ENCODE assay signal across 12 cellular contexts in the genomic region with DNA sequence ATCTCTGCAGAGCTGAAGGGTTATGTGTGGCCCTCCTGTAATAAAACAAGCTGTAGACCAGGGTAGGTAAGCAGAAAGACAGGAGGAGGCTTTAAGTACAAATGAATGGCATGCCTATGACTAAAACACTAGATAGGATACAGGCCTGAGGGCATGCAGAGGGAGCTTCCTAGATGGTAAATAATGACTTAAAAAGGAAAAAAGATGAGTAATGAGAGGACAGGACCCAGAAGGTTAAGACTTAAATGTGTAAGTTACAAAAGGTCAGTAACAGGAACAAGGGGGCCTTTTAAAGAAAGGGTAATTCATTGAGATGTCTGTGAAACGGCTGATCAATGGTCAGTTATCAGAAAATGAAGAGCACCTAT.
DNase-seq lines count a peak whose midpoint lies in the region; ATAC-seq, FAIRE-seq and TF ChIP-seq lines count a peak whose summit lies in the region.
"Had no signal": no experiment of that assay in that cellular context is flagged by ENCODE, and none has a peak within 500 bp of the region (broad histone marks: within the 10 kb centered on the region; RNA-seq: fewer than 3 reads in every experiment).

No MANE protein-coding gene starts in this region.

- H3K9ac ChIP-seq in liver (ENCODE audit: low read depth in 1 of 2, low read length in 2 of 2) (peak overlapping the region in 1 of 2 donors; percentile 23), HepG2 (ENCODE audit: insufficient read depth, low read depth, low read length) (no peak overlapping the region), mammary epithelial cell (ENCODE audit: insufficient read depth, low read length) (no peak overlapping the region)

- H3K4me2 ChIP-seq in HepG2 (ENCODE audit: low read depth, low read length), result no peak overlapping the region
- H3K4me2 ChIP-seq in mammary epithelial cell (ENCODE audit: insufficient read depth, low read depth, low read length), result peak overlapping the region; percentile 74

- TF ChIP-seq CTCF in liver (IDR thresholded peaks at IDR 0.05; ENCODE audit: low read depth, low read length, missing input control) (no peak), HepG2 (CRISPR knock-in tag; IDR thresholded peaks at IDR 0.05) (no peak), mammary epithelial cell (conservative IDR thresholded peaks at IDR 0.05 in 1 of 2, IDR thresholded peaks at IDR 0.05 in 1 of 2; ENCODE audit: extremely low read depth in 1 of 2, insufficient read depth in 1 of 2, low read depth in 1 of 2, low read length in 2 of 2) (no peak), lower lobe of right lung (IDR thresholded peaks at IDR 0.05) (no peak)

- H3K4me1 ChIP-seq in liver (ENCODE audit: control insufficient read depth in 4 of 4, insufficient read depth in 4 of 4, low read length in 3 of 4) (peaks cover 19 to 57% (median 48%) of the 10 kb centered on the region in 4 donors), HepG2 (ENCODE audit: insufficient read depth, low read length) (peaks cover 14% of the 10 kb centered on the region), mammary epithelial cell (ENCODE audit: insufficient read depth, low read length) (peaks cover 54% of the 10 kb centered on the region), lower lobe of right lung (peaks cover 29% of the 10 kb centered on the region)

- H3K27me3 ChIP-seq in liver (ENCODE audit: control insufficient read depth in 4 of 4, insufficient read depth in 4 of 4, low read length in 3 of 4), result no peaks in the 10 kb centered on the region
- 0 out of 5 replicates have a peak, but pooled peaks cover 0 to 4% of the 10 kb centered on the region in 2 experiments for H3K27me3 ChIP-seq in HepG2 (ENCODE audit: control insufficient read depth in 1 of 2, insufficient read depth in 2 of 2, low read length in 2 of 2)
- H3K27me3 ChIP-seq in mammary epithelial cell (ENCODE audit: insufficient read depth, low read length), result no peaks in the 10 kb centered on the region
- no peaks in the 10 kb centered on the region for H3K27me3 ChIP-seq in lower lobe of right lung (ENCODE audit: low read depth)

- no peaks in the 10 kb centered on the region for H4K20me1 ChIP-seq in HepG2 (ENCODE audit: insufficient read depth, low read length)
- H4K20me1 ChIP-seq in mammary epithelial cell (ENCODE audit: insufficient read depth, low read length), result no peaks in the 10 kb centered on the region

- H3K9me3 Mint-ChIP-seq in activated CD4-positive, alpha-beta memory T cell treated with anti-CD3 and anti-CD28 coated beads for 36 hours, result no peaks in the 10 kb centered on the region

- BruUV-seq in HepG2 (replicated peaks; lab: Mats Ljungman, UMichigan), result no TSS peak
- BruUV-seq in mammary epithelial cell (replicated peaks; lab: Mats Ljungman, UMichigan), result no TSS peak

- H3K27ac ChIP-seq in liver (ENCODE audit: low read depth in 1 of 2, low read length in 2 of 2) (peak overlapping the region; percentile 73 to 89), HepG2 (ENCODE audit: extremely low read length, insufficient read depth, low read length) (no peak overlapping the region), mammary epithelial cell (ENCODE audit: insufficient read depth, low read depth, low read length) (peak overlapping the region; percentile 92), lower lobe of right lung (peak overlapping the region; percentile 79)

- in situ Hi-C loops in HepG2 (cut with HindIII; ENCODE audit: extremely low pct_ligation_motif_present, low pct_unique_long_range_greater_than_20kb), result no loop called here
- in situ Hi-C loops in mammary epithelial cell (cut with MboI; ENCODE audit: low sequenced_read_pairs in 2 of 2), result no loop called here

- dilution Hi-C loops in mammary epithelial cell (cut with HindIII; ENCODE audit: low sequenced_read_pairs), result no loop called here

- H3K4me3 ChIP-seq in liver (ENCODE audit: low read depth in 1 of 3, low read length in 3 of 3), result no peak overlapping the region
- no peak overlapping the region for H3K4me3 ChIP-seq in HepG2 (replicated peaks in 1 of 3; ENCODE audit: insufficient read depth in 1 of 3, low read depth in 2 of 3, low read length in 3 of 3)
- H3K4me3 ChIP-seq in mammary epithelial cell (replicated peaks in 1 of 3; ENCODE audit: insufficient read depth in 1 of 3, low read depth in 2 of 3, low read length in 3 of 3), result no peak overlapping the region
- no peak overlapping the region for H3K4me3 ChIP-seq in lower lobe of right lung

- intact Hi-C loops in HepG2 (cut with micrococcal nuclease; ENCODE audit: unreplicated experiment), result no loop called here
- intact Hi-C loops in mammary epithelial cell (cut with micrococcal nuclease), result no loop called here
- intact Hi-C loops in lower lobe of right lung (cut with DNase I), result no loop called here
- intact Hi-C loops in activated CD4-positive, alpha-beta memory T cell treated with anti-CD3 and anti-CD28 coated beads for 36 hours (cut with micrococcal nuclease), result no loop called here

- WGBS in liver, result 73% methylated on average over 1 of the region's 1 CpG
- 5% methylated on average over 1 of the region's 1 CpG for WGBS in HepG2 (ENCODE audit: low lambda C conversion rate)
- 0% methylated on average over 1 of the region's 1 CpG for WGBS in mammary epithelial cell (ENCODE audit: low coverage, missing lambda C conversion rate)

- H3K4me1 Mint-ChIP-seq in activated CD4-positive, alpha-beta memory T cell treated with anti-CD3 and anti-CD28 coated beads for 36 hours (ENCODE audit: low read depth), result no peaks in the 10 kb centered on the region

- no peak overlapping the region for H2AFZ ChIP-seq in HepG2 (ENCODE audit: low read length)
- H2AFZ ChIP-seq in mammary epithelial cell (ENCODE audit: low read depth, low read length), result no peak overlapping the region

- TF ChIP-seq RAD21 in liver (IDR thresholded peaks at IDR 0.05) (no peak), HepG2 (CRISPR knock-in tag; IDR thresholded peaks at IDR 0.05) (no peak)

- POLR2A ChIA-PET in HepG2 (lab: Yijun Ruan, JAX), result no interaction called here
- POLR2A ChIA-PET in activated CD4-positive, alpha-beta memory T cell treated with anti-CD3 and anti-CD28 coated beads for 36 hours (lab: Charles Lee), result no interaction called here

- H3K27me3 Mint-ChIP-seq in activated CD4-positive, alpha-beta memory T cell treated with anti-CD3 and anti-CD28 coated beads for 36 hours, result peaks cover 13% of the 10 kb centered on the region

- TF ChIP-seq POLR2A in HepG2 (IDR thresholded peaks at IDR 0.05; ENCODE audit: insufficient read depth in 1 of 2, low read depth in 2 of 2, low read length in 2 of 2), result no peak

- no peak overlapping the region for H3K27ac Mint-ChIP-seq in activated CD4-positive, alpha-beta memory T cell treated with anti-CD3 and anti-CD28 coated beads for 36 hours

- H3K79me2 ChIP-seq in HepG2 (ENCODE audit: insufficient read depth, low read length) (no peaks in the 10 kb centered on the region), mammary epithelial cell (ENCODE audit: insufficient read depth, low read length) (peaks cover 80% of the 10 kb centered on the region)

- no peak for TF ChIP-seq EP300 in HepG2 (IDR thresholded peaks at IDR 0.05; ENCODE audit: low read depth in 2 of 2, low read length in 2 of 2)
- TF ChIP-seq EP300 in HepG2 (CRISPR knock-in tag; IDR thresholded peaks at IDR 0.05; ENCODE audit: borderline replicate concordance), result no peak

- FAIRE-seq in HepG2 (lab: Jason Lieb, UNC), result no peak

- H3K36me3 Mint-ChIP-seq in activated CD4-positive, alpha-beta memory T cell treated with anti-CD3 and anti-CD28 coated beads for 36 hours, result no peaks in the 10 kb centered on the region

- no peaks in the 10 kb centered on the region for H3K36me3 ChIP-seq in liver (ENCODE audit: control insufficient read depth in 4 of 4, insufficient read depth in 3 of 4, low read depth in 1 of 4, low read length in 3 of 4)
- H3K36me3 ChIP-seq in HepG2 (replicated peaks in 1 of 2; ENCODE audit: control insufficient read depth in 1 of 2, insufficient read depth in 2 of 2, low read length in 2 of 2), result no peaks in the 10 kb centered on the region
- H3K36me3 ChIP-seq in mammary epithelial cell (ENCODE audit: insufficient read depth, low read length), result no peaks in the 10 kb centered on the region
- no peaks in the 10 kb centered on the region for H3K36me3 ChIP-seq in lower lobe of right lung

- ATAC-seq in HepG2, result no peak
- ATAC-seq in lower lobe of right lung, result no peak

- CTCF ChIA-PET in HepG2 (lab: Yijun Ruan, JAX; ENCODE audit: low intra/inter-chr PET ratio, low total read pairs) (no interaction called here), mammary epithelial cell (lab: Charles Lee; ENCODE audit: low non-redundant PET) (interaction anchor here (0.6 kb wide), 1 partner anchor 396 kb away, joined by 4 read pairs; no protein-coding TSS in a partner anchor)
- CTCF ChIA-PET in activated CD4-positive, alpha-beta memory T cell treated with anti-CD3 and anti-CD28 coated beads for 36 hours (lab: Charles Lee), result no interaction called here

- no peak overlapping the region for H3K4me3 Mint-ChIP-seq in activated CD4-positive, alpha-beta memory T cell treated with anti-CD3 and anti-CD28 coated beads for 36 hours

- H3K9me3 ChIP-seq in liver (ENCODE audit: control insufficient read depth in 4 of 4, low read length in 3 of 4) (no peaks in the 10 kb centered on the region), HepG2 (ENCODE audit: low read length) (no peaks in the 10 kb centered on the region), mammary epithelial cell (replicated peaks; ENCODE audit: insufficient read depth, low read length) (no peaks in the 10 kb centered on the region), lower lobe of right lung (no peaks in the 10 kb centered on the region)

- DNase-seq in HepG2 (ENCODE audit: low spot score), result no peak
- peak; percentile 69 for DNase-seq in mammary epithelial cell
- DNase-seq in lower lobe of right lung, result no peak
- DNase-seq in hepatic stellate cell (ENCODE audit: low spot score), result no peak
- DNase-seq in NCI-H187 treated with DMSO at 0.1 percent for 48 hours (lab: John Stamatoyannopoulos, UW), result no peak
- no peak for DNase-seq in activated CD4-positive, alpha-beta T cell treated with anti-CD3 and anti-CD28 coated beads for 48 hours
- no peak for DNase-seq in activated CD4-positive, alpha-beta memory T cell treated with anti-CD3 and anti-CD28 coated beads for 36 hours
- DNase-seq: activated CD4-positive, CD25-positive, alpha-beta regulatory T cell; DMS79; Right ventricle myocardium superior; stimulated activated CD8-positive, alpha-beta memory T cell treated with anti-CD3 and anti-CD28 coated beads, Interleukin-4, amount 100 ng/mL, for 48 hours had no signal

TF ChIP-seq in HepG2, 621 proteins besides CTCF, POLR2A, EP300 and RAD21 (continues in another document):
- TF ChIP-seq MED13 (CRISPR knock-in tag; IDR thresholded peaks at IDR 0.05), result no peak
- TF ChIP-seq PHF8 (CRISPR knock-in tag; IDR thresholded peaks at IDR 0.05), result no peak
- no peak for TF ChIP-seq ZNF337 (CRISPR knock-in tag; IDR thresholded peaks at IDR 0.05; ENCODE audit: borderline replicate concordance, low read depth)
